Comparison of ENCODE assay signal across 2 cellular contexts in the genomic region with DNA sequence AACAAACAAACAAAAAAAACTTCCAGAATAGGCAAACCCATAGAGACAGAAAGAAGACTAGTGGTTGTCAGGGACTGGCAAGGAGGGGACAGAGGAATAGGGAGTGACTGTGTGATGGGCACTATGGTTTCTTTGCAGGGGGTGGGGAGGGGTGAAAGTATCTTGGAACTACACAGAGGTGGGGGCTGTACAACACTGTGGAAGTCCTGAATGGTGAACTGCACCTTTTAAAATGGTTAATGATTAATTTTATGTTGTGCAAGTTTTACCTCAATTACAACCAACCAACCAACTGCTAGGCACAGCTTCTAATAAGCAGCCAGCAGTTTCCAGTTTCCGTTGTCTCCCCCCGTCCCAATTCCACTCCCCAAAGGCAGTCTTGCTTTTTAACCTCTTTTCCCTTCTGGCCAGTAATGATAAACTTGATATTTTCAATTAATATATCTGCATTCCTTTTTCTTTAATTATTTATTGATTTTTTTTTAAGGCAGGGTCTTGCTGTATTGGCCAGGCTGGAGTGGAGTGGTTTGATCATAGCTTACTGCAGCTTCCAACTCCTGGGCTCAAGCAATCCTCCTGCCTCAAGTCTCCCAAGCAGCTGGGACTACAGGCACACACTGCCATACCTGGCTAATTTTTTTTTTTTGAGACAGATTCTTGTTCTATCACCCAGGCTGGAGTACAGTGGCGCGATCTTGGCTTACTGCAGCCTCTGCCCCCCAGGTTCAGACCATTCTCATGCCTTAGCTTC.
TF ChIP-seq lines count a peak whose summit lies in the region.

No MANE protein-coding gene starts in this region.

TF ChIP-seq in WTC11, 78 proteins besides CTCF, POLR2A, EP300 and RAD21 (continued from another document):
- TF ChIP-seq, protein P1, sequence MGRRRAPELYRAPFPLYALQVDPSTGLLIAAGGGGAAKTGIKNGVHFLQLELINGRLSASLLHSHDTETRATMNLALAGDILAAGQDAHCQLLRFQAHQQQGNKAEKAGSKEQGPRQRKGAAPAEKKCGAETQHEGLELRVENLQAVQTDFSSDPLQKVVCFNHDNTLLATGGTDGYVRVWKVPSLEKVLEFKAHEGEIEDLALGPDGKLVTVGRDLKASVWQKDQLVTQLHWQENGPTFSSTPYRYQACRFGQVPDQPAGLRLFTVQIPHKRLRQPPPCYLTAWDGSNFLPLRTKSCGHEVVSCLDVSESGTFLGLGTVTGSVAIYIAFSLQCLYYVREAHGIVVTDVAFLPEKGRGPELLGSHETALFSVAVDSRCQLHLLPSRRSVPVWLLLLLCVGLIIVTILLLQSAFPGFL (CRISPR knock-in tag; IDR thresholded peaks at IDR 0.05; ENCODE audit: borderline replicate concordance) = no peak
- TF ChIP-seq JAZF1 (CRISPR knock-in tag; IDR thresholded peaks at IDR 0.05) = no peak
- TF ChIP-seq, protein P2, sequence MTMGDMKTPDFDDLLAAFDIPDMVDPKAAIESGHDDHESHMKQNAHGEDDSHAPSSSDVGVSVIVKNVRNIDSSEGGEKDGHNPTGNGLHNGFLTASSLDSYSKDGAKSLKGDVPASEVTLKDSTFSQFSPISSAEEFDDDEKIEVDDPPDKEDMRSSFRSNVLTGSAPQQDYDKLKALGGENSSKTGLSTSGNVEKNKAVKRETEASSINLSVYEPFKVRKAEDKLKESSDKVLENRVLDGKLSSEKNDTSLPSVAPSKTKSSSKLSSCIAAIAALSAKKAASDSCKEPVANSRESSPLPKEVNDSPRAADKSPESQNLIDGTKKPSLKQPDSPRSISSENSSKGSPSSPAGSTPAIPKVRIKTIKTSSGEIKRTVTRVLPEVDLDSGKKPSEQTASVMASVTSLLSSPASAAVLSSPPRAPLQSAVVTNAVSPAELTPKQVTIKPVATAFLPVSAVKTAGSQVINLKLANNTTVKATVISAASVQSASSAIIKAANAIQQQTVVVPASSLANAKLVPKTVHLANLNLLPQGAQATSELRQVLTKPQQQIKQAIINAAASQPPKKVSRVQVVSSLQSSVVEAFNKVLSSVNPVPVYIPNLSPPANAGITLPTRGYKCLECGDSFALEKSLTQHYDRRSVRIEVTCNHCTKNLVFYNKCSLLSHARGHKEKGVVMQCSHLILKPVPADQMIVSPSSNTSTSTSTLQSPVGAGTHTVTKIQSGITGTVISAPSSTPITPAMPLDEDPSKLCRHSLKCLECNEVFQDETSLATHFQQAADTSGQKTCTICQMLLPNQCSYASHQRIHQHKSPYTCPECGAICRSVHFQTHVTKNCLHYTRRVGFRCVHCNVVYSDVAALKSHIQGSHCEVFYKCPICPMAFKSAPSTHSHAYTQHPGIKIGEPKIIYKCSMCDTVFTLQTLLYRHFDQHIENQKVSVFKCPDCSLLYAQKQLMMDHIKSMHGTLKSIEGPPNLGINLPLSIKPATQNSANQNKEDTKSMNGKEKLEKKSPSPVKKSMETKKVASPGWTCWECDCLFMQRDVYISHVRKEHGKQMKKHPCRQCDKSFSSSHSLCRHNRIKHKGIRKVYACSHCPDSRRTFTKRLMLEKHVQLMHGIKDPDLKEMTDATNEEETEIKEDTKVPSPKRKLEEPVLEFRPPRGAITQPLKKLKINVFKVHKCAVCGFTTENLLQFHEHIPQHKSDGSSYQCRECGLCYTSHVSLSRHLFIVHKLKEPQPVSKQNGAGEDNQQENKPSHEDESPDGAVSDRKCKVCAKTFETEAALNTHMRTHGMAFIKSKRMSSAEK (CRISPR knock-in tag; IDR thresholded peaks at IDR 0.05; ENCODE audit: borderline replicate concordance) = no peak
- TF ChIP-seq, protein P3, sequence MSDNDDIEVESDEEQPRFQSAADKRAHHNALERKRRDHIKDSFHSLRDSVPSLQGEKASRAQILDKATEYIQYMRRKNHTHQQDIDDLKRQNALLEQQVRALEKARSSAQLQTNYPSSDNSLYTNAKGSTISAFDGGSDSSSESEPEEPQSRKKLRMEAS (CRISPR knock-in tag; IDR thresholded peaks at IDR 0.05) = no peak
- TF ChIP-seq NFE2L1 (CRISPR knock-in tag; IDR thresholded peaks at IDR 0.05) = no peak
- TF ChIP-seq, protein P4, sequence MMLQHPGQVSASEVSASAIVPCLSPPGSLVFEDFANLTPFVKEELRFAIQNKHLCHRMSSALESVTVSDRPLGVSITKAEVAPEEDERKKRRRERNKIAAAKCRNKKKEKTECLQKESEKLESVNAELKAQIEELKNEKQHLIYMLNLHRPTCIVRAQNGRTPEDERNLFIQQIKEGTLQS (CRISPR knock-in tag; conservative IDR thresholded peaks at IDR 0.05) = no peak
- TF ChIP-seq, protein P5, sequence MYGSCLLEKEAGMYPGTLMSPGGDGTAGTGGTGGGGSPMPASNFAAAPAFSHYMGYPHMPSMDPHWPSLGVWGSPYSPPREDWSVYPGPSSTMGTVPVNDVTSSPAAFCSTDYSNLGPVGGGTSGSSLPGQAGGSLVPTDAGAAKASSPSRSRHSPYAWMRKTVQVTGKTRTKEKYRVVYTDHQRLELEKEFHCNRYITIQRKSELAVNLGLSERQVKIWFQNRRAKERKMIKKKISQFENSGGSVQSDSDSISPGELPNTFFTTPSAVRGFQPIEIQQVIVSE (CRISPR knock-in tag; IDR thresholded peaks at IDR 0.05; ENCODE audit: borderline replicate concordance) = no peak
- no peak for TF ChIP-seq SOX15 (CRISPR knock-in tag; IDR thresholded peaks at IDR 0.05)
- TF ChIP-seq, protein P6, sequence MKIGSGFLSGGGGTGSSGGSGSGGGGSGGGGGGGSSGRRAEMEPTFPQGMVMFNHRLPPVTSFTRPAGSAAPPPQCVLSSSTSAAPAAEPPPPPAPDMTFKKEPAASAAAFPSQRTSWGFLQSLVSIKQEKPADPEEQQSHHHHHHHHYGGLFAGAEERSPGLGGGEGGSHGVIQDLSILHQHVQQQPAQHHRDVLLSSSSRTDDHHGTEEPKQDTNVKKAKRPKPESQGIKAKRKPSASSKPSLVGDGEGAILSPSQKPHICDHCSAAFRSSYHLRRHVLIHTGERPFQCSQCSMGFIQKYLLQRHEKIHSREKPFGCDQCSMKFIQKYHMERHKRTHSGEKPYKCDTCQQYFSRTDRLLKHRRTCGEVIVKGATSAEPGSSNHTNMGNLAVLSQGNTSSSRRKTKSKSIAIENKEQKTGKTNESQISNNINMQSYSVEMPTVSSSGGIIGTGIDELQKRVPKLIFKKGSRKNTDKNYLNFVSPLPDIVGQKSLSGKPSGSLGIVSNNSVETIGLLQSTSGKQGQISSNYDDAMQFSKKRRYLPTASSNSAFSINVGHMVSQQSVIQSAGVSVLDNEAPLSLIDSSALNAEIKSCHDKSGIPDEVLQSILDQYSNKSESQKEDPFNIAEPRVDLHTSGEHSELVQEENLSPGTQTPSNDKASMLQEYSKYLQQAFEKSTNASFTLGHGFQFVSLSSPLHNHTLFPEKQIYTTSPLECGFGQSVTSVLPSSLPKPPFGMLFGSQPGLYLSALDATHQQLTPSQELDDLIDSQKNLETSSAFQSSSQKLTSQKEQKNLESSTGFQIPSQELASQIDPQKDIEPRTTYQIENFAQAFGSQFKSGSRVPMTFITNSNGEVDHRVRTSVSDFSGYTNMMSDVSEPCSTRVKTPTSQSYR (CRISPR knock-in tag; IDR thresholded peaks at IDR 0.05) = no peak
- no peak for TF ChIP-seq ZNF396 (CRISPR knock-in tag; IDR thresholded peaks at IDR 0.05; ENCODE audit: borderline replicate concordance)
- TF ChIP-seq ZNF416 (CRISPR knock-in tag; IDR thresholded peaks at IDR 0.05) = no peak
TF ChIP-seq in WTC11: peak in this region for 0.

TF ChIP-seq in HepG2, 621 proteins besides CTCF, POLR2A, EP300 and RAD21 (continued from another document and continues in another):
- TF ChIP-seq, protein P7, sequence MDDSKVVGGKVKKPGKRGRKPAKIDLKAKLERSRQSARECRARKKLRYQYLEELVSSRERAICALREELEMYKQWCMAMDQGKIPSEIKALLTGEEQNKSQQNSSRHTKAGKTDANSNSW (CRISPR knock-in tag; IDR thresholded peaks at IDR 0.05; ENCODE audit: borderline replicate concordance) = no peak
- TF ChIP-seq ZBTB42 (CRISPR knock-in tag; IDR thresholded peaks at IDR 0.05) = no peak
- no peak for TF ChIP-seq U2AF2 (IDR thresholded peaks at IDR 0.05; ENCODE audit: low read depth, low read length)
- TF ChIP-seq GFI1 (CRISPR knock-in tag; IDR thresholded peaks at IDR 0.05; ENCODE audit: borderline replicate concordance) = no peak
- TF ChIP-seq BRD4 (CRISPR knock-in tag; IDR thresholded peaks at IDR 0.05) = no peak
- TF ChIP-seq, protein P8, sequence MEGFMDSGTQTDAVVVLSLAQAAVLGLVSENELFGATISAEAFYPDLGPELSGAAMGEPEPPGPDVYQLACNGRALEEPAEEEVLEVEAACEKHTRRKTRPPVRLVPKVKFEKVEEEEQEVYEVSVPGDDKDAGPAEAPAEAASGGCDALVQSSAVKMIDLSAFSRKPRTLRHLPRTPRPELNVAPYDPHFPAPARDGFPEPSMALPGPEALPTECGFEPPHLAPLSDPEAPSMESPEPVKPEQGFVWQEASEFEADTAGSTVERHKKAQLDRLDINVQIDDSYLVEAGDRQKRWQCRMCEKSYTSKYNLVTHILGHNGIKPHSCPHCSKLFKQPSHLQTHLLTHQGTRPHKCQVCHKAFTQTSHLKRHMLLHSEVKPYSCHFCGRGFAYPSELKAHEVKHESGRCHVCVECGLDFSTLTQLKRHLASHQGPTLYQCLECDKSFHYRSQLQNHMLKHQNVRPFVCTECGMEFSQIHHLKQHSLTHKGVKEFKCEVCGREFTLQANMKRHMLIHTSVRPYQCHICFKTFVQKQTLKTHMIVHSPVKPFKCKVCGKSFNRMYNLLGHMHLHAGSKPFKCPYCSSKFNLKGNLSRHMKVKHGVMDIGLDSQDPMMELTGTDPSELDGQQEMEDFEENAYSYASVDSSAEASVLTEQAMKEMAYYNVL (CRISPR knock-in tag; IDR thresholded peaks at IDR 0.05; ENCODE audit: borderline replicate concordance) = no peak
- TF ChIP-seq ZNF367 (CRISPR knock-in tag; IDR thresholded peaks at IDR 0.05; ENCODE audit: borderline replicate concordance) = no peak
- TF ChIP-seq, protein P9, sequence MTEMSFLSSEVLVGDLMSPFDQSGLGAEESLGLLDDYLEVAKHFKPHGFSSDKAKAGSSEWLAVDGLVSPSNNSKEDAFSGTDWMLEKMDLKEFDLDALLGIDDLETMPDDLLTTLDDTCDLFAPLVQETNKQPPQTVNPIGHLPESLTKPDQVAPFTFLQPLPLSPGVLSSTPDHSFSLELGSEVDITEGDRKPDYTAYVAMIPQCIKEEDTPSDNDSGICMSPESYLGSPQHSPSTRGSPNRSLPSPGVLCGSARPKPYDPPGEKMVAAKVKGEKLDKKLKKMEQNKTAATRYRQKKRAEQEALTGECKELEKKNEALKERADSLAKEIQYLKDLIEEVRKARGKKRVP (CRISPR knock-in tag; IDR thresholded peaks at IDR 0.05) = peak in 1 of 2 experiments; percentile 39; a peak in 1 of 4 replicates
- TF ChIP-seq ZBTB21 (CRISPR knock-in tag; IDR thresholded peaks at IDR 0.05) = no peak
- TF ChIP-seq FOXK2 (IDR thresholded peaks at IDR 0.05) = no peak
- TF ChIP-seq ZNF674 (CRISPR knock-in tag; IDR thresholded peaks at IDR 0.05; ENCODE audit: low read depth) = no peak
- TF ChIP-seq, protein P6 (CRISPR knock-in tag; IDR thresholded peaks at IDR 0.05; ENCODE audit: borderline replicate concordance) = peak; percentile 30; the same call in 1 of the 2 replicates
- no peak for TF ChIP-seq SOX6 (IDR thresholded peaks at IDR 0.05)
- peak; percentile 32; the same call in 1 of the 2 replicates for TF ChIP-seq SOX6 (CRISPR knock-in tag; IDR thresholded peaks at IDR 0.05)
- TF ChIP-seq REL (CRISPR knock-in tag; conservative IDR thresholded peaks at IDR 0.05) = no peak
- TF ChIP-seq, protein P10, sequence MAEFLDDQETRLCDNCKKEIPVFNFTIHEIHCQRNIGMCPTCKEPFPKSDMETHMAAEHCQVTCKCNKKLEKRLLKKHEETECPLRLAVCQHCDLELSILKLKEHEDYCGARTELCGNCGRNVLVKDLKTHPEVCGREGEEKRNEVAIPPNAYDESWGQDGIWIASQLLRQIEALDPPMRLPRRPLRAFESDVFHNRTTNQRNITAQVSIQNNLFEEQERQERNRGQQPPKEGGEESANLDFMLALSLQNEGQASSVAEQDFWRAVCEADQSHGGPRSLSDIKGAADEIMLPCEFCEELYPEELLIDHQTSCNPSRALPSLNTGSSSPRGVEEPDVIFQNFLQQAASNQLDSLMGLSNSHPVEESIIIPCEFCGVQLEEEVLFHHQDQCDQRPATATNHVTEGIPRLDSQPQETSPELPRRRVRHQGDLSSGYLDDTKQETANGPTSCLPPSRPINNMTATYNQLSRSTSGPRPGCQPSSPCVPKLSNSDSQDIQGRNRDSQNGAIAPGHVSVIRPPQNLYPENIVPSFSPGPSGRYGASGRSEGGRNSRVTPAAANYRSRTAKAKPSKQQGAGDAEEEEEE (CRISPR knock-in tag; IDR thresholded peaks at IDR 0.05; ENCODE audit: borderline replicate concordance) = no peak
- no peak for TF ChIP-seq HOXA5 (CRISPR knock-in tag; IDR thresholded peaks at IDR 0.05)
- TF ChIP-seq, protein P11, sequence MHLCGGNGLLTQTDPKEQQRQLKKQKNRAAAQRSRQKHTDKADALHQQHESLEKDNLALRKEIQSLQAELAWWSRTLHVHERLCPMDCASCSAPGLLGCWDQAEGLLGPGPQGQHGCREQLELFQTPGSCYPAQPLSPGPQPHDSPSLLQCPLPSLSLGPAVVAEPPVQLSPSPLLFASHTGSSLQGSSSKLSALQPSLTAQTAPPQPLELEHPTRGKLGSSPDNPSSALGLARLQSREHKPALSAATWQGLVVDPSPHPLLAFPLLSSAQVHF (CRISPR knock-in tag; IDR thresholded peaks at IDR 0.05) = no peak
- 0 out of 2 replicates have a peak, but pooled peaks have one; percentile 42 for TF ChIP-seq NFYB (CRISPR knock-in tag; IDR thresholded peaks at IDR 0.05)
- TF ChIP-seq PHF21A (CRISPR knock-in tag; IDR thresholded peaks at IDR 0.05) = peak; percentile 45; the same call in 1 of the 2 replicates
- TF ChIP-seq, protein P12, sequence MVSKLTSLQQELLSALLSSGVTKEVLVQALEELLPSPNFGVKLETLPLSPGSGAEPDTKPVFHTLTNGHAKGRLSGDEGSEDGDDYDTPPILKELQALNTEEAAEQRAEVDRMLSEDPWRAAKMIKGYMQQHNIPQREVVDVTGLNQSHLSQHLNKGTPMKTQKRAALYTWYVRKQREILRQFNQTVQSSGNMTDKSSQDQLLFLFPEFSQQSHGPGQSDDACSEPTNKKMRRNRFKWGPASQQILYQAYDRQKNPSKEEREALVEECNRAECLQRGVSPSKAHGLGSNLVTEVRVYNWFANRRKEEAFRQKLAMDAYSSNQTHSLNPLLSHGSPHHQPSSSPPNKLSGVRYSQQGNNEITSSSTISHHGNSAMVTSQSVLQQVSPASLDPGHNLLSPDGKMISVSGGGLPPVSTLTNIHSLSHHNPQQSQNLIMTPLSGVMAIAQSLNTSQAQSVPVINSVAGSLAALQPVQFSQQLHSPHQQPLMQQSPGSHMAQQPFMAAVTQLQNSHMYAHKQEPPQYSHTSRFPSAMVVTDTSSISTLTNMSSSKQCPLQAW (CRISPR knock-in tag; IDR thresholded peaks at IDR 0.05) = peak; percentile 56; the same call in 1 of the 2 replicates
